ENCODE assay signal across 25 cellular contexts in genomic region chr15:63948436-63948835, GRCh38.
DNase-seq lines count a peak whose midpoint lies in the region; ATAC-seq and TF ChIP-seq lines count a peak whose summit lies in the region.
"Had no signal": no experiment of that assay in that cellular context is flagged by ENCODE, and none has a peak within 500 bp of the region (broad histone marks: within the 10 kb centered on the region; RNA-seq: fewer than 3 reads in every experiment).

No MANE protein-coding gene starts in this region.

- 96% methylated on average over 4 of the region's 5 CpGs; no CpG with 5 or more reads in 1 of the 2 experiments for WGBS in IMR-90 (ENCODE audit: extremely low coverage in 2 of 2, insufficient read length in 1 of 2), 2 experiments
- WGBS in endodermal cell (ENCODE audit: insufficient coverage in 1 of 2, insufficient read length in 1 of 2), 2 experiments, result 96 to 100% methylated on average over 5 of the region's 5 CpGs

- CTCF ChIA-PET in activated naive CD4-positive, alpha-beta T cell treated with anti-CD3 and anti-CD28 coated beads, Interleukin-2, amount 10 ng/mL, durations not matched to agents 7 days and 5 days (lab: Charles Lee), result interaction anchor here (5.2 kb wide), 1 partner anchor 97 kb away, joined by 56 read pairs; the partner anchor contains the start of gene DAPK2
- CTCF ChIA-PET in IMR-90 (lab: Yijun Ruan, JAX), result no interaction called here

- TF ChIP-seq CTCF in IMR-90 (conservative IDR thresholded peaks at IDR 0.05; ENCODE audit: low read depth, low read length), result no peak
- TF ChIP-seq CTCF in endodermal cell (conservative IDR thresholded peaks at IDR 0.05), result no peak
- no peak for TF ChIP-seq CTCF in gastrocnemius medialis (IDR thresholded peaks at IDR 0.05 in 4 of 5, conservative IDR thresholded peaks at IDR 0.05 in 1 of 5)
- TF ChIP-seq CTCF in mesothelial cell of epicardium (IDR thresholded peaks at IDR 0.05; ENCODE audit: unreplicated experiment), result no peak
- TF ChIP-seq CTCF in GM10266 (IDR thresholded peaks at IDR 0.05; ENCODE audit: control insufficient read depth, insufficient read depth, low read depth, missing control alignments), result no peak

- H3K23ac ChIP-seq in IMR-90 (ENCODE audit: low read depth, low read length), result peak overlapping the region; percentile 8; the same call in 1 of the 2 replicates

- peak overlapping the region; percentile 60 for H2AFZ ChIP-seq in IMR-90 (replicated peaks; ENCODE audit: low read length, poor library complexity)
- H2AFZ ChIP-seq: GM23338 had no signal

- H3K4me1 ChIP-seq in IMR-90 (ENCODE audit: control insufficient read depth, insufficient read depth, low read length), result peaks cover 12% of the 10 kb centered on the region
- no peaks in the 10 kb centered on the region for H3K4me1 ChIP-seq in endodermal cell (ENCODE audit: control insufficient read depth, insufficient read depth, low read length)
- H3K4me1 ChIP-seq in gastrocnemius medialis, result peaks cover 3% of the 10 kb centered on the region in 2 donors

- peak overlapping the region; percentile 26 for H2BK120ac ChIP-seq in IMR-90 (ENCODE audit: low read depth, low read length)

- DNase-seq in activated naive CD4-positive, alpha-beta T cell treated with anti-CD3 and anti-CD28 coated beads, Interleukin-2, amount 10 ng/mL, durations not matched to agents 7 days and 5 days, result peak; percentile 14
- DNase-seq in activated naive CD4-positive, alpha-beta T cell treated with Interleukin-2 at 50 U/mL for 16 hours, result no peak
- no peak for DNase-seq in IMR-90
- peak; percentile 18 for DNase-seq in endodermal cell
- no peak for DNase-seq in gastrocnemius medialis
- DNase-seq in mesothelial cell of epicardium (ENCODE audit: low spot score in 2 of 2, unreplicated experiment in 2 of 2), result no peak
- DNase-seq in GM10266 (ENCODE audit: extremely low spot score), result no peak
- DNase-seq: AML-193, Caco-2, MM.1S, NCI-H1417, NCI-H1694, NCI-H2029 treated with DMSO at 0.1 percent for 48 hours, NCI-H446 treated with DMSO at 0.1 percent for 48 hours, NCI-H526 treated with DMSO at 0.1 percent for 48 hours, SHP77 had no signal

- no peak overlapping the region for H3K56ac ChIP-seq in IMR-90 (ENCODE audit: extremely low read depth, insufficient read depth, low read length)

- H4K91ac ChIP-seq in IMR-90 (ENCODE audit: insufficient read depth, low read depth, low read length), result no peak overlapping the region; the same call in 1 of the 2 replicates

- H3K4me3 ChIP-seq in IMR-90 (ENCODE audit: insufficient read depth, low read depth, low read length) (no peak overlapping the region), endodermal cell (ENCODE audit: low read length) (no peak overlapping the region), gastrocnemius medialis (no peak overlapping the region)
- H3K4me3 ChIP-seq: A549, GM12878, GM23338 had no signal

- peaks cover 10% of the 10 kb centered on the region; the same call in 1 of the 2 replicates for H4K20me1 ChIP-seq in IMR-90 (ENCODE audit: insufficient read depth, low read length)

- H3K27ac ChIP-seq in IMR-90 (ENCODE audit: insufficient read depth, low read length) (no peak overlapping the region), endodermal cell (ENCODE audit: low read depth, low read length) (no peak overlapping the region), gastrocnemius medialis (peak overlapping the region in 3 of 4 donors; percentile 1 to 39 (median 22))
- H3K27ac ChIP-seq: A549, C4-2B, KMS-11, RWPE1 had no signal

- H3K27ac Mint-ChIP-seq in activated naive CD4-positive, alpha-beta T cell treated with anti-CD3 and anti-CD28 coated beads, Interleukin-2, amount 10 ng/mL, durations not matched to agents 7 days and 5 days, result no peak overlapping the region
- H3K27ac Mint-ChIP-seq in endodermal cell (no peak overlapping the region), mesothelial cell of epicardium (no peak overlapping the region)
- H3K27ac Mint-ChIP-seq: CD8-positive, alpha-beta T cell; GM23338 had no signal

- peak overlapping the region; percentile 3; the same call in 1 of the 2 replicates for H2BK20ac ChIP-seq in IMR-90 (ENCODE audit: low read depth, low read length)

- in situ Hi-C loops in IMR-90 (cut with MboI; ENCODE audit: low sequenced_read_pairs) (no loop called here), gastrocnemius medialis (cut with MboI; ENCODE audit: low sequenced_read_pairs in 4 of 4) (loop anchor here in 1 of 4 donors (10.0 kb wide), 1 partner anchor 106 kb away; no protein-coding TSS in a partner anchor)

- H3K36me3 ChIP-seq in IMR-90 (ENCODE audit: control insufficient read depth, insufficient read depth, low read length) (no peaks in the 10 kb centered on the region), endodermal cell (ENCODE audit: control insufficient read depth, insufficient read depth, low read length) (no peaks in the 10 kb centered on the region), gastrocnemius medialis (no peaks in the 10 kb centered on the region)

- H3K9me3 ChIP-seq in IMR-90 (ENCODE audit: control insufficient read depth, insufficient read depth, low read length) (no peaks in the 10 kb centered on the region), endodermal cell (ENCODE audit: control insufficient read depth, low read length) (no peaks in the 10 kb centered on the region), gastrocnemius medialis (no peaks in the 10 kb centered on the region)
- H3K9me3 ChIP-seq: A549, Caco-2 had no signal

- H2AK5ac ChIP-seq in IMR-90 (ENCODE audit: low read depth, low read length), result peak overlapping the region; percentile 55

- POLR2A ChIA-PET in IMR-90 (lab: Charles Lee; ENCODE audit: unreplicated experiment), result interaction anchor here (0.6 kb wide), 1 partner anchor 16 kb away, joined by 5 read pairs; no protein-coding TSS in a partner anchor

- peaks cover 10% of the 10 kb centered on the region for H3K4me1 Mint-ChIP-seq in activated naive CD4-positive, alpha-beta T cell treated with anti-CD3 and anti-CD28 coated beads, Interleukin-2, amount 10 ng/mL, durations not matched to agents 7 days and 5 days
- H3K4me1 Mint-ChIP-seq in endodermal cell (peaks cover 2% of the 10 kb centered on the region), mesothelial cell of epicardium (peaks cover 2% of the 10 kb centered on the region)

- ATAC-seq in IMR-90 (ENCODE audit: low read depth) (no peak), gastrocnemius medialis (no peak), GM19023 (IDR thresholded peaks at IDR 0.05; ENCODE audit: unreplicated experiment) (no peak)
- ATAC-seq: A549; CD8-positive, alpha-beta T cell; GM12878; GM23338; Panc1 had no signal

- intact Hi-C loops in IMR-90 (cut with micrococcal nuclease), result no loop called here
- intact Hi-C loops in gastrocnemius medialis (cut with DNase I; ENCODE audit: low total_unique reads), result no loop called here

- no peak overlapping the region for H3K4me3 Mint-ChIP-seq in activated naive CD4-positive, alpha-beta T cell treated with anti-CD3 and anti-CD28 coated beads, Interleukin-2, amount 10 ng/mL, durations not matched to agents 7 days and 5 days
- H3K4me3 Mint-ChIP-seq in endodermal cell (no peak overlapping the region), mesothelial cell of epicardium (no peak overlapping the region)
- H3K4me3 Mint-ChIP-seq: CD8-positive, alpha-beta T cell; GM23338 had no signal

- no peak overlapping the region for H4K5ac ChIP-seq in IMR-90 (ENCODE audit: low read depth, low read length)

- H3K14ac ChIP-seq in IMR-90 (replicated peaks; ENCODE audit: low read depth, low read length), result peak overlapping the region; percentile 65; the same call in 1 of the 2 replicates

- H2BK15ac ChIP-seq in IMR-90 (ENCODE audit: low read depth, low read length), result peak overlapping the region; percentile 70; the same call in 2 of the 3 replicates

- no peaks in the 10 kb centered on the region for H3K27me3 Mint-ChIP-seq in activated naive CD4-positive, alpha-beta T cell treated with anti-CD3 and anti-CD28 coated beads, Interleukin-2, amount 10 ng/mL, durations not matched to agents 7 days and 5 days
- H3K27me3 Mint-ChIP-seq in endodermal cell (ENCODE audit: insufficient read depth) (no peaks in the 10 kb centered on the region), mesothelial cell of epicardium (ENCODE audit: low read depth) (no peaks in the 10 kb centered on the region)

- H3K9me1 ChIP-seq in IMR-90 (ENCODE audit: insufficient read depth, low read length), result peaks cover 20% of the 10 kb centered on the region

- dilution Hi-C loops in IMR-90 (cut with HindIII; ENCODE audit: low sequenced_read_pairs, unreplicated experiment), result no loop called here

- H2BK5ac ChIP-seq in IMR-90 (ENCODE audit: low read depth, low read length, poor library complexity, severe bottlenecking), result no peak overlapping the region

- H3K4me2 ChIP-seq in IMR-90 (ENCODE audit: low read depth, low read length), result no peak overlapping the region
- H3K4me2 ChIP-seq: A549, GM23338, KMS-11 had no signal

- no peak overlapping the region for H3K18ac ChIP-seq in IMR-90 (ENCODE audit: low read depth, low read length)

- TF ChIP-seq RAD21 in IMR-90 (IDR thresholded peaks at IDR 0.05; ENCODE audit: low read length), result no peak

- no peaks in the 10 kb centered on the region for H3K79me1 ChIP-seq in IMR-90 (ENCODE audit: low read depth in 1 of 2, low read length in 2 of 2)

- no peaks in the 10 kb centered on the region for H3K36me3 Mint-ChIP-seq in activated naive CD4-positive, alpha-beta T cell treated with anti-CD3 and anti-CD28 coated beads, Interleukin-2, amount 10 ng/mL, durations not matched to agents 7 days and 5 days
- H3K36me3 Mint-ChIP-seq in endodermal cell (ENCODE audit: low read depth) (no peaks in the 10 kb centered on the region), mesothelial cell of epicardium (no peaks in the 10 kb centered on the region)
- H3K36me3 Mint-ChIP-seq: CD8-positive, alpha-beta T cell had no signal

- BruUV-seq in IMR-90 (replicated peaks; lab: Mats Ljungman, UMichigan), result no TSS peak

- H2AK9ac ChIP-seq in IMR-90 (replicated peaks; ENCODE audit: low read depth, low read length, poor library complexity), result no peak overlapping the region

- H3K4ac ChIP-seq in IMR-90 (ENCODE audit: low read depth, low read length), result peak overlapping the region; percentile 10; the same call in 1 of the 2 replicates

- TF ChIP-seq POLR2A in IMR-90 (IDR thresholded peaks at IDR 0.05; ENCODE audit: low read depth, low read length) (no peak), gastrocnemius medialis (IDR thresholded peaks at IDR 0.05) (no peak)

- H3K9ac ChIP-seq in IMR-90 (ENCODE audit: low read depth, low read length), result no peak overlapping the region
- H3K9ac ChIP-seq in endodermal cell (ENCODE audit: extremely low read depth, low read length, poor library complexity, severe bottlenecking), result no peak overlapping the region
- H3K9ac ChIP-seq: KMS-11 had no signal

- H3K9me3 Mint-ChIP-seq in activated naive CD4-positive, alpha-beta T cell treated with anti-CD3 and anti-CD28 coated beads, Interleukin-2, amount 10 ng/mL, durations not matched to agents 7 days and 5 days, result no peaks in the 10 kb centered on the region
- H3K9me3 Mint-ChIP-seq in endodermal cell, result no peaks in the 10 kb centered on the region
- H3K9me3 Mint-ChIP-seq in mesothelial cell of epicardium, result no peaks in the 10 kb centered on the region
- H3K9me3 Mint-ChIP-seq: CD8-positive, alpha-beta T cell had no signal

- H3K27me3 ChIP-seq in IMR-90 (ENCODE audit: control insufficient read depth, insufficient read depth, low read length), result no peaks in the 10 kb centered on the region
- no peaks in the 10 kb centered on the region for H3K27me3 ChIP-seq in endodermal cell (ENCODE audit: control insufficient read depth, insufficient read depth, low read length, poor library complexity, severe bottlenecking)
- H3K27me3 ChIP-seq in gastrocnemius medialis, result no peaks in the 10 kb centered on the region

- H4K8ac ChIP-seq in IMR-90 (ENCODE audit: low read depth in 2 of 2, low read length in 2 of 2), result no peak overlapping the region

Comparison
In these comparisons a context has a peak if more than half of its experiments do, and no peak if none do; other contexts are left out.
1. DNase-seq: peak in activated naive CD4-positive, alpha-beta T cell treated with anti-CD3 and anti-CD28 coated beads, Interleukin-2, amount 10 ng/mL, durations not matched to agents 7 days and 5 days (single experiment) and endodermal cell (single experiment); none in activated naive CD4-positive, alpha-beta T cell treated with Interleukin-2 at 50 U/mL for 16 hours (single experiment), IMR-90 (single experiment), gastrocnemius medialis (0 of 2), mesothelial cell of epicardium (0 of 2) and GM10266 (single experiment).
2. H3K27ac ChIP-seq: peak in gastrocnemius medialis (3 of 4); none in IMR-90 (single experiment) and endodermal cell (single experiment).